12 cellular contexts compared by ENCODE assay signal in the genomic region with DNA sequence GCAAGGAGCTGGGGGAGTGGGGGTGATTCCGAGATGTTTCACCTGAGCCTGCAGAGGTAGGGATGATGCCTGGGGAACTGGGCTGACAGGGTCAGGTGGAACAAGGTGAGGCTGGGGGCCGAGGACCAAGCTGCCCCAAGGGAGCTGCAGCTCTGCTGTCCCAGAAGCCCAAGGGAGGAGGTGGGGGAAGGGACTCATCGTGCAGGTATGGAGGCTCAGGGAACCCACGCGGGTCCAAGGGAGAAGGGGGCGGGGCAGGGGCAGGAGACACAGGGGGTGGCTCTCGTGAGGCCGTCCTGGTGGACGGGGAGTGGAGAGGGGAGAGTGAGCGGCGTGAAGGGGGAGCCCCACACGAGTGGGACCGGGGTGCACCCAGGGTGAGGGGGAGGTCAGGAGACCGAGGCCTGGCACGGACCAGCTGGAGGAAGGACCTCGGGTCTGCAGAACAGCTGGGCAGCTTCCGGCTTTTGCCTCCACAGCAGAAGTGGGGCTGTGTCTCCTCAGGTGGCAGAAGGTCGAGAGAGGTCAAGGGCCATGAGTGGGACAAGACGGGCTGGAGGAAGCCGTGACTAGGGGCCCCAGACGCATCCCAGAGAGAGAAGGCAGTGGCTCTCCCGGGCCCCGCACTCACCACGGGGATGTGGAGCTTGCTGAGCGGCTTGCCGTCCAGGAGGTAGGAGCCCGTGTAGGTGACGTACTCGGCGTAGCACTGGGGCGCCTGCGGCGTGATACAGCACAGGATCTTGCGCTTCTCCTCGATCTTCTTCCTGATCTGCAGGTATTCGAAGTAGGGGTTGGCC.
"Had no signal": no experiment of that assay in that cellular context is flagged by ENCODE, and none has a peak within 500 bp of the region (broad histone marks: within the 10 kb centered on the region; RNA-seq: fewer than 3 reads in every experiment).

No MANE protein-coding gene starts in this region.

- ATAC-seq: left lung, WTC11 had no signal

- H3K4me3 Mint-ChIP-seq: activated CD4-positive, alpha-beta memory T cell treated with anti-CD3 and anti-CD28 coated beads, Interleukin-2, amount 10 ng/mL, durations not matched to agents 7 days and 5 days; naive B cell; stimulated activated naive CD8-positive, alpha-beta T cell treated with anti-CD3 and anti-CD28 coated beads, Interleukin-15, Interleukin-2, amounts not matched to agents 100 ng/mL and 50 ng/mL, for 24 hours; WTC11 had no signal

- H3K4me1 Mint-ChIP-seq: activated CD4-positive, alpha-beta memory T cell treated with anti-CD3 and anti-CD28 coated beads, Interleukin-2, amount 10 ng/mL, durations not matched to agents 7 days and 5 days; WTC11 had no signal

- DNase-seq: activated CD4-positive, alpha-beta memory T cell treated with anti-CD3 and anti-CD28 coated beads, Interleukin-2, amount 10 ng/mL, durations not matched to agents 7 days and 5 days; activated CD4-positive, alpha-beta T cell treated with anti-CD3 and anti-CD28 coated beads for 4 hours; activated CD8-positive, alpha-beta memory T cell treated with anti-CD3 and anti-CD28 coated beads, Interleukin-2, amount 50 U/mL, for 4 hours; esophagus squamous epithelium; hippocampal formation; naive B cell; stimulated activated CD4-positive, alpha-beta T cell treated with anti-CD3 and anti-CD28 coated beads, Interleukin-15, amount 100 ng/mL, for 24 hours; stimulated activated CD4-positive, alpha-beta T cell treated with anti-CD3 and anti-CD28 coated beads, Interleukin-4, amount 100 ng/mL, for 1 hour; SW 1271 had no signal

- H3K9me3 Mint-ChIP-seq: activated CD4-positive, alpha-beta memory T cell treated with anti-CD3 and anti-CD28 coated beads, Interleukin-2, amount 10 ng/mL, durations not matched to agents 7 days and 5 days; naive B cell; stimulated activated naive CD8-positive, alpha-beta T cell treated with anti-CD3 and anti-CD28 coated beads, Interleukin-15, Interleukin-2, amounts not matched to agents 100 ng/mL and 50 ng/mL, for 24 hours; WTC11 had no signal

- H3K27ac Mint-ChIP-seq: activated CD4-positive, alpha-beta memory T cell treated with anti-CD3 and anti-CD28 coated beads, Interleukin-2, amount 10 ng/mL, durations not matched to agents 7 days and 5 days; stimulated activated naive CD8-positive, alpha-beta T cell treated with anti-CD3 and anti-CD28 coated beads, Interleukin-15, Interleukin-2, amounts not matched to agents 100 ng/mL and 50 ng/mL, for 24 hours; WTC11 had no signal

- H3K27me3 Mint-ChIP-seq: activated CD4-positive, alpha-beta memory T cell treated with anti-CD3 and anti-CD28 coated beads, Interleukin-2, amount 10 ng/mL, durations not matched to agents 7 days and 5 days; naive B cell; stimulated activated naive CD8-positive, alpha-beta T cell treated with anti-CD3 and anti-CD28 coated beads, Interleukin-15, Interleukin-2, amounts not matched to agents 100 ng/mL and 50 ng/mL, for 24 hours had no signal
